ENCODE assay signal across 1 cellular context in the genomic region with DNA sequence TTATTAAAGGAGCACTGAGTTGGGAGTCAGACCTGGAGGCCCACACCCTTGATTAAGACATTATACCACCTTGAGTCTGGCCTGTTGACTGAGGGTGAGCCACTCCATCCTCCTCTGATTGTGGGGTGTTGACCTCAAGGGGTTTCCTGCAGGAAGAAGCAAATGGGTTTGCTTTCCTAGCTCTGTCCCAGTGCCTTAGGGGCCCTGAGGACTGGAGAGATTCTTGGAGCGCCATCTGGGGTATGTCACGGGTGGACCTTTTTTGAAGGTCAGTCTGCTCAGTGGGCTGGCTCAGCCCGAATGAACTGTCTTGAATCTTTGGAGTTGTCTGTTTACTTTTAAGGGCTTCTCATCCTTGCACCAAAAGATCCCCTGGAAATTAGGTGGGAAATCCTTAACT.
TF ChIP-seq lines count a peak whose summit lies in the region.

No MANE protein-coding gene starts in this region.

TF ChIP-seq in K562, 482 proteins besides CTCF, POLR2A, EP300 and RAD21:
- TF ChIP-seq DMBX1 (CRISPR knock-in tag; IDR thresholded peaks at IDR 0.05; ENCODE audit: borderline replicate concordance) = peak; percentile 51; the same call in 1 of the 2 replicates
TF ChIP-seq in K562: peak in this region for 1; not testable (repeated sequence) for 481.
